In genomic region chr7:25895792-25896171, GRCh38 we compare ENCODE assay signal across 1 cellular context.
TF ChIP-seq lines count a peak whose summit lies in the region.

No MANE protein-coding gene starts in this region.

TF ChIP-seq in H1, 55 proteins besides CTCF, POLR2A, EP300 and RAD21:
- TF ChIP-seq TEAD4 (IDR thresholded peaks at IDR 0.05; ENCODE audit: low read depth, low read length) (0 out of 2 replicates have a peak, but pooled peaks have one; percentile 4), SIRT6 (IDR thresholded peaks at IDR 0.05; ENCODE audit: low read length) (no peak), SP1 (IDR thresholded peaks at IDR 0.05; ENCODE audit: low read depth, low read length) (peak; percentile 46; the same call in 1 of the 2 replicates), KDM4A (IDR thresholded peaks at IDR 0.05; ENCODE audit: low read depth, low read length, severe bottlenecking) (peak; percentile 41), EGR1 (IDR thresholded peaks at IDR 0.05; ENCODE audit: borderline replicate concordance, low read depth, low read length) (peak; percentile 43; the same call in 1 of the 2 replicates), JUN (IDR thresholded peaks at IDR 0.05; ENCODE audit: low read depth, low read length) (no peak)
